In genomic region chr16:31201511-31202401, GRCh38 we compare ENCODE assay signal across 8 cellular contexts. TPM values are rescaled to one million over a fixed set of nuclear protein-coding genes. Genes with fewer than 3 reads are reported as not detected.
DNase-seq lines count a peak whose midpoint lies in the region; ATAC-seq and TF ChIP-seq lines count a peak whose summit lies in the region.

No MANE protein-coding gene starts in this region.

- DNase-seq in AG10803 (ENCODE audit: low read depth) (no peak), WTC11 (ENCODE audit: low spot score) (peak; percentile 54), naive B cell (peak; percentile 78), COLO829 (ENCODE audit: low spot score) (no peak), SK-N-DZ (ENCODE audit: low spot score) (no peak)

- peak overlapping the region; percentile 81 for H3K4me3 ChIP-seq in AG10803 (ENCODE audit: low read length)

- H3K27ac Mint-ChIP-seq in WTC11 (no peak overlapping the region; the same call in 1 of the 2 replicates), naive B cell (peak overlapping the region in 5 of 6 donors; percentile 80 to 93 (median 90))

- no peak for TF ChIP-seq CTCF in AG10803 (conservative IDR thresholded peaks at IDR 0.05; ENCODE audit: low read length)
- no peak for TF ChIP-seq CTCF in WTC11 (IDR thresholded peaks at IDR 0.05)

- ATAC-seq in GM19035 (IDR thresholded peaks at IDR 0.05; ENCODE audit: unreplicated experiment) (peak; percentile 50), HG03460 (IDR thresholded peaks at IDR 0.05; ENCODE audit: unreplicated experiment) (peak; percentile 67), WTC11 (peak; percentile 62), esophagus mucosa (peak; percentile 84), naive B cell (ENCODE audit: low read depth in 2 of 2) (peak; percentile 87 to 88)

- H3K36me3 Mint-ChIP-seq in WTC11 (peaks cover 7% of the 10 kb centered on the region; the same call in 1 of the 2 replicates), naive B cell (no peaks in the 10 kb centered on the region)

- H3K27me3 Mint-ChIP-seq in WTC11 (ENCODE audit: low read depth) = peaks cover 25% of the 10 kb centered on the region
- H3K27me3 Mint-ChIP-seq in naive B cell = no peaks in the 10 kb centered on the region

- H3K9me3 Mint-ChIP-seq in WTC11 = no peaks in the 10 kb centered on the region
- no peaks in the 10 kb centered on the region for H3K9me3 Mint-ChIP-seq in naive B cell

- POLR2A ChIA-PET in WTC11 (lab: Charles Lee) = interaction anchor here (0.5 to 2.8 kb wide), 13 partner anchors 9 to 258 kb away, joined by 3 to 7 read pairs (median 6); partner anchors contain the start of genes FUS, KAT8 and TRIM72

- H3K4me3 Mint-ChIP-seq in WTC11 = peak overlapping the region; percentile 83
- H3K4me3 Mint-ChIP-seq in naive B cell = peak overlapping the region; percentile 90 to 97 (median 92)

- peaks cover 23% of the 10 kb centered on the region for H3K4me1 Mint-ChIP-seq in WTC11
- peaks cover 55 to 76% (median 60%) of the 10 kb centered on the region in 3 donors for H3K4me1 Mint-ChIP-seq in naive B cell

- CTCF ChIA-PET in WTC11 (lab: Charles Lee) = interaction anchor here (0.6 to 4.1 kb wide), 22 partner anchors 8 to 258 kb away, joined by 3 to 31 read pairs (median 5); partner anchors contain the start of genes HSD3B7, KAT8, PYDC1 and TRIM72

TF ChIP-seq in WTC11, 78 proteins besides CTCF, POLR2A, EP300 and RAD21 (continues in another document):
- TF ChIP-seq GABPB1 (CRISPR knock-in tag; IDR thresholded peaks at IDR 0.05) = no peak
- no peak for TF ChIP-seq SOX15 (CRISPR knock-in tag; IDR thresholded peaks at IDR 0.05)
- TF ChIP-seq ZNF317 (CRISPR knock-in tag; IDR thresholded peaks at IDR 0.05; ENCODE audit: borderline replicate concordance, low read depth) = no peak
- TF ChIP-seq, protein P1, sequence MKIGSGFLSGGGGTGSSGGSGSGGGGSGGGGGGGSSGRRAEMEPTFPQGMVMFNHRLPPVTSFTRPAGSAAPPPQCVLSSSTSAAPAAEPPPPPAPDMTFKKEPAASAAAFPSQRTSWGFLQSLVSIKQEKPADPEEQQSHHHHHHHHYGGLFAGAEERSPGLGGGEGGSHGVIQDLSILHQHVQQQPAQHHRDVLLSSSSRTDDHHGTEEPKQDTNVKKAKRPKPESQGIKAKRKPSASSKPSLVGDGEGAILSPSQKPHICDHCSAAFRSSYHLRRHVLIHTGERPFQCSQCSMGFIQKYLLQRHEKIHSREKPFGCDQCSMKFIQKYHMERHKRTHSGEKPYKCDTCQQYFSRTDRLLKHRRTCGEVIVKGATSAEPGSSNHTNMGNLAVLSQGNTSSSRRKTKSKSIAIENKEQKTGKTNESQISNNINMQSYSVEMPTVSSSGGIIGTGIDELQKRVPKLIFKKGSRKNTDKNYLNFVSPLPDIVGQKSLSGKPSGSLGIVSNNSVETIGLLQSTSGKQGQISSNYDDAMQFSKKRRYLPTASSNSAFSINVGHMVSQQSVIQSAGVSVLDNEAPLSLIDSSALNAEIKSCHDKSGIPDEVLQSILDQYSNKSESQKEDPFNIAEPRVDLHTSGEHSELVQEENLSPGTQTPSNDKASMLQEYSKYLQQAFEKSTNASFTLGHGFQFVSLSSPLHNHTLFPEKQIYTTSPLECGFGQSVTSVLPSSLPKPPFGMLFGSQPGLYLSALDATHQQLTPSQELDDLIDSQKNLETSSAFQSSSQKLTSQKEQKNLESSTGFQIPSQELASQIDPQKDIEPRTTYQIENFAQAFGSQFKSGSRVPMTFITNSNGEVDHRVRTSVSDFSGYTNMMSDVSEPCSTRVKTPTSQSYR (CRISPR knock-in tag; IDR thresholded peaks at IDR 0.05) = no peak
- TF ChIP-seq ZNF396 (CRISPR knock-in tag; IDR thresholded peaks at IDR 0.05; ENCODE audit: borderline replicate concordance) = no peak
- TF ChIP-seq, protein P2, sequence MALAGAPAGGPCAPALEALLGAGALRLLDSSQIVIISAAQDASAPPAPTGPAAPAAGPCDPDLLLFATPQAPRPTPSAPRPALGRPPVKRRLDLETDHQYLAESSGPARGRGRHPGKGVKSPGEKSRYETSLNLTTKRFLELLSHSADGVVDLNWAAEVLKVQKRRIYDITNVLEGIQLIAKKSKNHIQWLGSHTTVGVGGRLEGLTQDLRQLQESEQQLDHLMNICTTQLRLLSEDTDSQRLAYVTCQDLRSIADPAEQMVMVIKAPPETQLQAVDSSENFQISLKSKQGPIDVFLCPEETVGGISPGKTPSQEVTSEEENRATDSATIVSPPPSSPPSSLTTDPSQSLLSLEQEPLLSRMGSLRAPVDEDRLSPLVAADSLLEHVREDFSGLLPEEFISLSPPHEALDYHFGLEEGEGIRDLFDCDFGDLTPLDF (CRISPR knock-in tag; IDR thresholded peaks at IDR 0.05) = no peak
- TF ChIP-seq, protein P3, sequence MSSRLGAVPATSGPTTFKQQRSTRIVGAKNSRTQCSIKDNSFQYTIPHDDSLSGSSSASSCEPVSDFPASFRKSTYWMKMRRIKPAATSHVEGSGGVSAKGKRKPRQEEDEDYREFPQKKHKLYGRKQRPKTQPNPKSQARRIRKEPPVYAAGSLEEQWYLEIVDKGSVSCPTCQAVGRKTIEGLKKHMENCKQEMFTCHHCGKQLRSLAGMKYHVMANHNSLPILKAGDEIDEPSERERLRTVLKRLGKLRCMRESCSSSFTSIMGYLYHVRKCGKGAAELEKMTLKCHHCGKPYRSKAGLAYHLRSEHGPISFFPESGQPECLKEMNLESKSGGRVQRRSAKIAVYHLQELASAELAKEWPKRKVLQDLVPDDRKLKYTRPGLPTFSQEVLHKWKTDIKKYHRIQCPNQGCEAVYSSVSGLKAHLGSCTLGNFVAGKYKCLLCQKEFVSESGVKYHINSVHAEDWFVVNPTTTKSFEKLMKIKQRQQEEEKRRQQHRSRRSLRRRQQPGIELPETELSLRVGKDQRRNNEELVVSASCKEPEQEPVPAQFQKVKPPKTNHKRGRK (CRISPR knock-in tag; IDR thresholded peaks at IDR 0.05; ENCODE audit: borderline replicate concordance) = no peak
- no peak for TF ChIP-seq TP53 (CRISPR knock-in tag; IDR thresholded peaks at IDR 0.05)
- TF ChIP-seq NFE2L1 (CRISPR knock-in tag; IDR thresholded peaks at IDR 0.05) = no peak
- TF ChIP-seq SMAD3 (CRISPR knock-in tag; IDR thresholded peaks at IDR 0.05; ENCODE audit: borderline replicate concordance) = no peak; the same call in 1 of the 2 replicates
- TF ChIP-seq ZBTB43 (CRISPR knock-in tag; IDR thresholded peaks at IDR 0.05) = peak; percentile 69; the same call in 1 of the 2 replicates
- no peak for TF ChIP-seq GRHL2 (CRISPR knock-in tag; IDR thresholded peaks at IDR 0.05; ENCODE audit: insufficient replicate concordance, severe bottlenecking)
- peak; percentile 69; the same call in 1 of the 2 replicates for TF ChIP-seq ZNF416 (CRISPR knock-in tag; IDR thresholded peaks at IDR 0.05)
- TF ChIP-seq, protein P4, sequence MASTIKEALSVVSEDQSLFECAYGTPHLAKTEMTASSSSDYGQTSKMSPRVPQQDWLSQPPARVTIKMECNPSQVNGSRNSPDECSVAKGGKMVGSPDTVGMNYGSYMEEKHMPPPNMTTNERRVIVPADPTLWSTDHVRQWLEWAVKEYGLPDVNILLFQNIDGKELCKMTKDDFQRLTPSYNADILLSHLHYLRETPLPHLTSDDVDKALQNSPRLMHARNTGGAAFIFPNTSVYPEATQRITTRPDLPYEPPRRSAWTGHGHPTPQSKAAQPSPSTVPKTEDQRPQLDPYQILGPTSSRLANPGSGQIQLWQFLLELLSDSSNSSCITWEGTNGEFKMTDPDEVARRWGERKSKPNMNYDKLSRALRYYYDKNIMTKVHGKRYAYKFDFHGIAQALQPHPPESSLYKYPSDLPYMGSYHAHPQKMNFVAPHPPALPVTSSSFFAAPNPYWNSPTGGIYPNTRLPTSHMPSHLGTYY (CRISPR knock-in tag; IDR thresholded peaks at IDR 0.05) = 0 out of 2 replicates have a peak, but pooled peaks have one; percentile 7
- no peak for TF ChIP-seq ETV6 (CRISPR knock-in tag; IDR thresholded peaks at IDR 0.05)
- TF ChIP-seq NFATC4 (CRISPR knock-in tag; IDR thresholded peaks at IDR 0.05) = 0 out of 2 replicates have a peak, but pooled peaks have one; percentile 51
- no peak for TF ChIP-seq ELF4 (CRISPR knock-in tag; IDR thresholded peaks at IDR 0.05; ENCODE audit: low read depth)

RNA-seq across cellular contexts. Expression of gene PYCARD, which starts 0.8 kb away (rescaled TPM):
- total RNA-seq in WTC11 (2021) (35.2 to 45.5 TPM (median 42.4 TPM) in 3 replicates), esophagus mucosa (75.6 TPM)
- polyA plus RNA-seq in naive B cell (ENCODE audit: low read depth in 6 of 6) = 10 to 100 TPM; 48.8 to 79.2 (median 68.8) TPM
- not detected in 2 replicates for polyA plus RNA-seq in SK-N-DZ (2014; cell fraction: cytosol; rRNA removed)
- not detected in 2 replicates for polyA plus RNA-seq in SK-N-DZ (2014; cell fraction: nucleus; rRNA removed)

RNA-seq across cellular contexts. Expression of gene TRIM72, which starts 12.2 kb away (rescaled TPM):
- total RNA-seq in WTC11 (2021) (1.8 to 2.5 TPM (median 2.4 TPM) in 3 replicates), esophagus mucosa (0.04 TPM)
- polyA plus RNA-seq in naive B cell (ENCODE audit: low read depth in 6 of 6) = not detected
- polyA plus RNA-seq in SK-N-DZ (2014; cell fraction: cytosol; rRNA removed) = 0.01 TPM in 1 of 2 replicates, not detected in the other
- polyA plus RNA-seq in SK-N-DZ (2014; cell fraction: nucleus; rRNA removed) = 0.06 TPM in 1 of 2 replicates, not detected in the other

RNA-seq across cellular contexts. Expression of gene PYDC1, which starts 15.2 kb away (rescaled TPM):
- 1.9 to 9.5 TPM (median 6.1 TPM) in 3 replicates for total RNA-seq in WTC11 (2021)
- total RNA-seq in esophagus mucosa = not detected
- not detected for polyA plus RNA-seq in naive B cell (ENCODE audit: low read depth in 6 of 6)
- polyA plus RNA-seq in SK-N-DZ (2014; cell fraction: cytosol; rRNA removed) = not detected in 2 replicates
- not detected in 2 replicates for polyA plus RNA-seq in SK-N-DZ (2014; cell fraction: nucleus; rRNA removed)

RNA-seq across cellular contexts. Expression of gene FUS, which starts 21.8 kb away (rescaled TPM):
- total RNA-seq in WTC11 (2021) = 631 to 770 TPM (median 679 TPM) in 3 replicates
- 127 TPM for total RNA-seq in esophagus mucosa
- 100 to 1,000 TPM in 5 of 6 donors, 10 to 100 TPM in 1; 79.0 to 177 (median 145) TPM for polyA plus RNA-seq in naive B cell (ENCODE audit: low read depth in 6 of 6)
- 19.0 and 45.5 TPM in 2 replicates for polyA plus RNA-seq in SK-N-DZ (2014; cell fraction: cytosol; rRNA removed)
- 84.9 and 352 TPM in 2 replicates for polyA plus RNA-seq in SK-N-DZ (2014; cell fraction: nucleus; rRNA removed)

RNA-seq across cellular contexts. Expression of gene PRSS36, which starts 51.9 kb away (rescaled TPM):
- total RNA-seq in WTC11 (2021) (0.48 to 1.5 TPM (median 1.3 TPM) in 3 replicates), esophagus mucosa (1.5 TPM)
- polyA plus RNA-seq in naive B cell (ENCODE audit: low read depth in 6 of 6) = under 1 TPM in 4 of 6 donors, not detected in 2; 0.40 to 0.85 (median 0.64) TPM
- polyA plus RNA-seq in SK-N-DZ (2014; cell fraction: cytosol; rRNA removed) = 0.22 and 0.46 TPM in 2 replicates
- polyA plus RNA-seq in SK-N-DZ (2014; cell fraction: nucleus; rRNA removed) = 0.24 and 1.3 TPM in 2 replicates

Comparison
In these comparisons a context has a peak if more than half of its experiments do, and no peak if none do; other contexts are left out.
1. DNase-seq: peak in WTC11 (single experiment) and naive B cell (single experiment); none in AG10803 (single experiment), COLO829 (single experiment) and SK-N-DZ (single experiment).
2. Peak in every context shown above with its lines, with median percentiles within 50 percentile points of each other: ATAC-seq.